26 cellular contexts compared by ENCODE assay signal in genomic region chr10:121452581-121452980, GRCh38.
DNase-seq lines count a peak whose midpoint lies in the region; ATAC-seq, FAIRE-seq and TF ChIP-seq lines count a peak whose summit lies in the region.
"Had no signal": no experiment of that assay in that cellular context is flagged by ENCODE, and none has a peak within 500 bp of the region (broad histone marks: within the 10 kb centered on the region; RNA-seq: fewer than 3 reads in every experiment).

No MANE protein-coding gene starts in this region.

- H3K27ac ChIP-seq in OCI-LY3 (ENCODE audit: low read length) (peak overlapping the region; percentile 52), K562 (ENCODE audit: extremely low read depth, low read depth, low read length) (no peak overlapping the region), vagina (no peak overlapping the region)
- H3K27ac ChIP-seq: Peyer's patch, SJSA1 had no signal

- H3K36me3 ChIP-seq in Caco-2 (ENCODE audit: control insufficient read depth, insufficient read depth, low read length) = no peaks in the 10 kb centered on the region
- no peaks in the 10 kb centered on the region for H3K36me3 ChIP-seq in OCI-LY3 (replicated peaks; ENCODE audit: low read depth, low read length)
- H3K36me3 ChIP-seq in K562 (ENCODE audit: control insufficient read depth, insufficient read depth, low read length) = no peaks in the 10 kb centered on the region
- H3K36me3 ChIP-seq in vagina = no peaks in the 10 kb centered on the region
- H3K36me3 ChIP-seq: MG63, Peyer's patch, SJSA1 had no signal

- CTCF ChIA-PET in Caco-2 (lab: Charles Lee) = no interaction called here
- CTCF ChIA-PET in K562 (lab: Yijun Ruan, JAX; ENCODE audit: low intra/inter-chr PET ratio) = no interaction called here

- H3K9me3 ChIP-seq in Caco-2 (no peaks in the 10 kb centered on the region), OCI-LY3 (ENCODE audit: insufficient read depth, low read length) (no peaks in the 10 kb centered on the region), K562 (replicated peaks; ENCODE audit: control insufficient read depth, insufficient read depth, low read depth, low read length) (no peaks in the 10 kb centered on the region), vagina (no peaks in the 10 kb centered on the region)
- H3K9me3 ChIP-seq: MG63, Peyer's patch, SJSA1 had no signal

- H3K79me2 ChIP-seq in OCI-LY3 (ENCODE audit: low read length) = no peaks in the 10 kb centered on the region
- no peaks in the 10 kb centered on the region for H3K79me2 ChIP-seq in K562 (ENCODE audit: control insufficient read depth, insufficient read depth, low read length)

- H3K27ac Mint-ChIP-seq in Caco-2 (ENCODE audit: unreplicated experiment) (peak overlapping the region; percentile 3), nephron (peak overlapping the region in 2 of 3 experiments; percentile 4 to 20)
- H3K27ac Mint-ChIP-seq: B cell, CD14-positive monocyte, IgD-negative memory B cell had no signal

- TF ChIP-seq POLR2A in K562 (conservative IDR thresholded peaks at IDR 0.05) = no peak
- no peak for TF ChIP-seq POLR2A in vagina (IDR thresholded peaks at IDR 0.05)

- FAIRE-seq in K562 (lab: Jason Lieb, UNC) = no peak
- FAIRE-seq: D721Med, GM18507, H1 had no signal

- no peaks in the 10 kb centered on the region for H3K9me1 ChIP-seq in K562 (ENCODE audit: control insufficient read depth, insufficient read depth, low read length)

- no peak overlapping the region for H3K4me3 ChIP-seq in Caco-2 (ENCODE audit: low read depth, low read length)
- H3K4me3 ChIP-seq in OCI-LY3 (ENCODE audit: low read length) = no peak overlapping the region
- no peak overlapping the region for H3K4me3 ChIP-seq in K562
- no peak overlapping the region for H3K4me3 ChIP-seq in vagina
- H3K4me3 ChIP-seq: MG63, Peyer's patch, SJSA1 had no signal

- no peak for TF ChIP-seq CTCF in Caco-2 (IDR thresholded peaks at IDR 0.05; ENCODE audit: insufficient read depth in 1 of 2, low read depth in 1 of 2, low read length in 1 of 2, severe bottlenecking in 1 of 2, unreplicated experiment in 1 of 2)
- no peak for TF ChIP-seq CTCF in OCI-LY3 (IDR thresholded peaks at IDR 0.05; ENCODE audit: low read depth, low read length)
- TF ChIP-seq CTCF in K562 (IDR thresholded peaks at IDR 0.05 in 2 of 3, conservative IDR thresholded peaks at IDR 0.05 in 1 of 3; ENCODE audit: insufficient read depth in 2 of 3, low read depth in 1 of 3, low read length in 3 of 3) = no peak
- no peak for TF ChIP-seq CTCF in nephron (IDR thresholded peaks at IDR 0.05; ENCODE audit: unreplicated experiment in 3 of 3)
- no peak for TF ChIP-seq CTCF in vagina (IDR thresholded peaks at IDR 0.05)

- H3K4me1 Mint-ChIP-seq in Caco-2 (ENCODE audit: low read depth, unreplicated experiment) = peaks cover 35% of the 10 kb centered on the region
- H3K4me1 Mint-ChIP-seq in nephron = peaks cover 18% of the 10 kb centered on the region
- H3K4me1 Mint-ChIP-seq: B cell, CD14-positive monocyte, IgD-negative memory B cell had no signal

- POLR2A ChIA-PET in Caco-2 (lab: Charles Lee) (no interaction called here), K562 (lab: Yijun Ruan, JAX) (interaction anchor here (0.7 kb wide), 1 partner anchor 1092 kb away, joined by 3 read pairs; no protein-coding TSS in a partner anchor)

- no peaks in the 10 kb centered on the region for H3K9me3 Mint-ChIP-seq in Caco-2 (ENCODE audit: unreplicated experiment)
- no peaks in the 10 kb centered on the region for H3K9me3 Mint-ChIP-seq in nephron

- H3K36me3 Mint-ChIP-seq in Caco-2 (ENCODE audit: insufficient read depth, unreplicated experiment) (peaks cover 8% of the 10 kb centered on the region), nephron (ENCODE audit: low read depth) (no peaks in the 10 kb centered on the region)
- H3K36me3 Mint-ChIP-seq: CD14-positive monocyte had no signal

- H3K4me3 Mint-ChIP-seq in Caco-2 (ENCODE audit: unreplicated experiment) (no peak overlapping the region), nephron (no peak overlapping the region)
- H3K4me3 Mint-ChIP-seq: B cell, CD14-positive monocyte, IgD-negative memory B cell had no signal

- H3K27me3 ChIP-seq in Caco-2 (replicated peaks; ENCODE audit: control insufficient read depth, insufficient read depth, low read length) = no peaks in the 10 kb centered on the region
- no peaks in the 10 kb centered on the region for H3K27me3 ChIP-seq in OCI-LY3 (ENCODE audit: low read depth, low read length)
- no peaks in the 10 kb centered on the region for H3K27me3 ChIP-seq in K562 (ENCODE audit: control insufficient read depth in 2 of 2, insufficient read depth in 2 of 2, low read length in 2 of 2)
- no peaks in the 10 kb centered on the region for H3K27me3 ChIP-seq in vagina
- H3K27me3 ChIP-seq: MG63, Peyer's patch, SJSA1 had no signal

- DNase-seq in Caco-2 = no peak
- DNase-seq in K562 (ENCODE audit: extremely low read depth in 1 of 4, low spot score in 3 of 4) = no peak
- no peak for DNase-seq in RPMI8226
- no peak for DNase-seq in NCI-H226
- DNase-seq in vagina (ENCODE audit: extremely low spot score in 2 of 2) = no peak
- DNase-seq: DMS53; GDM1; MG63; NCI-H1092 treated with DMSO at 0.1 percent for 48 hours; NCI-H1436 treated with DMSO at 0.1 percent for 48 hours; NCI-H1930; NCI-H510A treated with DMSO at 0.1 percent for 48 hours; NCI-H774; NK-92 treated with Interleukin-12 subunit alpha and Interleukin-12 subunit beta, amount 100 ng/mL, for 24 hours; Peyer's patch had no signal

- no peaks in the 10 kb centered on the region for H4K20me1 ChIP-seq in OCI-LY3 (ENCODE audit: insufficient read depth, low read length)
- no peaks in the 10 kb centered on the region for H4K20me1 ChIP-seq in K562 (replicated peaks; ENCODE audit: control insufficient read depth, insufficient read depth, low read length)

- intact Hi-C loops in Caco-2 (cut with micrococcal nuclease; ENCODE audit: unreplicated experiment) = no loop called here
- intact Hi-C loops in K562 (cut with micrococcal nuclease) = no loop called here
- intact Hi-C loops in vagina (cut with DNase I) = no loop called here

- H3K9ac ChIP-seq in OCI-LY3 (ENCODE audit: low read length) (peak overlapping the region; percentile 10; the same call in 1 of the 2 replicates), K562 (ENCODE audit: insufficient read depth in 1 of 2, low read depth in 2 of 2, low read length in 2 of 2) (no peak overlapping the region)

- H3K27me3 Mint-ChIP-seq in Caco-2 (ENCODE audit: insufficient read depth, unreplicated experiment) (no peaks in the 10 kb centered on the region), nephron (ENCODE audit: low read depth) (peaks cover 30% of the 10 kb centered on the region)
- H3K27me3 Mint-ChIP-seq: B cell, IgD-negative memory B cell had no signal

- no peak for TF ChIP-seq RAD21 in K562 (CRISPR knock-in tag; conservative IDR thresholded peaks at IDR 0.05 in 1 of 2, IDR thresholded peaks at IDR 0.05 in 1 of 2)

- peak overlapping the region; percentile 73; the same call in 1 of the 2 replicates for H2AFZ ChIP-seq in OCI-LY3 (ENCODE audit: low read depth, low read length)
- no peak overlapping the region for H2AFZ ChIP-seq in K562 (ENCODE audit: low read depth, low read length)

- H3K4me1 ChIP-seq in Caco-2 (peaks cover 73% of the 10 kb centered on the region), OCI-LY3 (ENCODE audit: low read length) (peaks cover 66% of the 10 kb centered on the region), K562 (replicated peaks in 1 of 2; ENCODE audit: control insufficient read depth in 2 of 2, insufficient read depth in 2 of 2, low read length in 2 of 2) (no peaks in the 10 kb centered on the region; a peak in 1 of 5 replicates), vagina (no peaks in the 10 kb centered on the region)
- H3K4me1 ChIP-seq: Peyer's patch, SJSA1 had no signal

- WGBS in K562 (ENCODE audit: insufficient coverage, low coverage, missing lambda C conversion rate) = 0% methylated on average over 3 of the region's 4 CpGs

- H3K4me2 ChIP-seq in OCI-LY3 (ENCODE audit: low read length) (peak overlapping the region; percentile 33; the same call in 1 of the 2 replicates), K562 (ENCODE audit: insufficient read depth, low read length) (no peak overlapping the region)

- no TSS peak for BruUV-seq in Caco-2 (replicated peaks; lab: Mats Ljungman, UMichigan)
- no TSS peak for BruUV-seq in K562 (replicated peaks; lab: Mats Ljungman, UMichigan)

- TF ChIP-seq EP300 in K562 (IDR thresholded peaks at IDR 0.05; ENCODE audit: low read length) = no peak

- ATAC-seq in K562 = no peak
- ATAC-seq: HCT116, Right ventricle myocardium inferior had no signal

- in situ Hi-C loops in K562 (cut with MboI) = no loop called here

TF ChIP-seq in K562, 482 proteins besides CTCF, POLR2A, EP300 and RAD21 (continues in another document):
- no peak for TF ChIP-seq HINFP (tag; conservative IDR thresholded peaks at IDR 0.05; ENCODE audit: low read depth)
- TF ChIP-seq MEIS2 (IDR thresholded peaks at IDR 0.05; ENCODE audit: partially characterized antibody) = peak; percentile 70
- TF ChIP-seq CHD2 (IDR thresholded peaks at IDR 0.05; ENCODE audit: low read depth, low read length) = no peak
- no peak for TF ChIP-seq STAT5A (IDR thresholded peaks at IDR 0.05; ENCODE audit: borderline replicate concordance, low read length)
- TF ChIP-seq SUPT5H (IDR thresholded peaks at IDR 0.05) = no peak
